ENCODE assay signal across 10 cellular contexts in genomic region chrX:111100191-111100590, GRCh38. TPM values are rescaled to one million over a fixed set of nuclear protein-coding genes. Genes with fewer than 3 reads are reported as not detected.
DNase-seq lines count a peak whose midpoint lies in the region; ATAC-seq, FAIRE-seq and TF ChIP-seq lines count a peak whose summit lies in the region.
"Had no signal": no experiment of that assay in that cellular context is flagged by ENCODE, and none has a peak within 500 bp of the region (broad histone marks: within the 10 kb centered on the region; RNA-seq: fewer than 3 reads in every experiment).

No MANE protein-coding gene starts in this region.

- ATAC-seq in GM18498 (IDR thresholded peaks at IDR 0.05; ENCODE audit: unreplicated experiment): peak; percentile 49
- ATAC-seq in HG02943 (IDR thresholded peaks at IDR 0.05; ENCODE audit: low read depth, unreplicated experiment): peak; percentile 62
- no peak for ATAC-seq in gastroesophageal sphincter
- no peak for ATAC-seq in HG02763 (IDR thresholded peaks at IDR 0.05; ENCODE audit: unreplicated experiment)

- peak; percentile 26 for DNase-seq in CD1c-positive myeloid dendritic cell (ENCODE audit: extremely low spot score)
- DNase-seq in NCI-H2171 treated with DMSO at 0.1 percent for 48 hours (lab: John Stamatoyannopoulos, UW): peak; percentile 55
- DNase-seq in astrocyte (ENCODE audit: low read depth): no peak
- DNase-seq in kidney glomerular epithelial cell (lab: John Stamatoyannopoulos, UW): peak; percentile 5
- DNase-seq: upper lobe of left lung had no signal

- H3K36me3 ChIP-seq in astrocyte (ENCODE audit: insufficient read depth, low read length) (no peaks in the 10 kb centered on the region), gastroesophageal sphincter (no peaks in the 10 kb centered on the region)
- H3K36me3 ChIP-seq: upper lobe of left lung had no signal

- H3K4me1 ChIP-seq in astrocyte (ENCODE audit: insufficient read depth, low read length) (peaks cover 3% of the 10 kb centered on the region), gastroesophageal sphincter (no peaks in the 10 kb centered on the region)

- H3K9me3 ChIP-seq in astrocyte (ENCODE audit: insufficient read depth, low read depth, low read length) (no peaks in the 10 kb centered on the region), gastroesophageal sphincter (no peaks in the 10 kb centered on the region)
- H3K9me3 ChIP-seq: upper lobe of left lung had no signal

- TF ChIP-seq POLR2A in gastroesophageal sphincter (IDR thresholded peaks at IDR 0.05): no peak

- no peak overlapping the region for H3K4me3 ChIP-seq in astrocyte (ENCODE audit: insufficient read depth, low read depth, low read length)
- no peak overlapping the region for H3K4me3 ChIP-seq in gastroesophageal sphincter
- H3K4me3 ChIP-seq: SK-N-MC, upper lobe of left lung had no signal

- no peaks in the 10 kb centered on the region for H3K36me3 Mint-ChIP-seq in astrocyte (ENCODE audit: low read depth, unreplicated experiment)

- no peak overlapping the region for H3K4me2 ChIP-seq in astrocyte (ENCODE audit: low read length)

- peak; percentile 24 for TF ChIP-seq CTCF in astrocyte (IDR thresholded peaks at IDR 0.05; ENCODE audit: insufficient read depth, low read depth, low read length)
- peak in 1 of 4 experiments; percentile 50 for TF ChIP-seq CTCF in gastroesophageal sphincter (IDR thresholded peaks at IDR 0.05)

- no peak for TF ChIP-seq EP300 in gastroesophageal sphincter (IDR thresholded peaks at IDR 0.05)

- no peak overlapping the region for H3K27ac Mint-ChIP-seq in astrocyte (ENCODE audit: unreplicated experiment)

- no peak overlapping the region for H3K4me3 Mint-ChIP-seq in astrocyte (ENCODE audit: unreplicated experiment)

- H3K79me2 ChIP-seq in astrocyte (ENCODE audit: insufficient read depth, low read length): peaks cover 10% of the 10 kb centered on the region

- H3K9ac ChIP-seq in astrocyte (ENCODE audit: low read length): no peak overlapping the region

- H3K27ac ChIP-seq in astrocyte (ENCODE audit: low read depth, low read length) (no peak overlapping the region), gastroesophageal sphincter (no peak overlapping the region)
- H3K27ac ChIP-seq: SK-N-MC, upper lobe of left lung had no signal

- peaks cover 26% of the 10 kb centered on the region for H4K20me1 ChIP-seq in astrocyte (ENCODE audit: insufficient read depth, low read length)

- no peaks in the 10 kb centered on the region for H3K27me3 Mint-ChIP-seq in astrocyte (ENCODE audit: low read depth, unreplicated experiment)

- H2AFZ ChIP-seq in astrocyte (ENCODE audit: low read depth, low read length): no peak overlapping the region

- H3K27me3 ChIP-seq in astrocyte (ENCODE audit: insufficient read depth, low read length): no peaks in the 10 kb centered on the region
- no peaks in the 10 kb centered on the region for H3K27me3 ChIP-seq in gastroesophageal sphincter

- peaks cover 3% of the 10 kb centered on the region for H3K4me1 Mint-ChIP-seq in astrocyte (ENCODE audit: low read depth, unreplicated experiment)

- WGBS in gastroesophageal sphincter (ENCODE audit: low coverage in 1 of 2), 2 donors: 31 to 34% methylated on average over 2 to 4 of the region's 5 CpGs

- H3K9me3 Mint-ChIP-seq in astrocyte (ENCODE audit: unreplicated experiment): no peaks in the 10 kb centered on the region

- peak; percentile 81 for FAIRE-seq in astrocyte (lab: Jason Lieb, UNC)

RNA-seq across cellular contexts. Expression of gene PAK3, which starts 4.2 kb away (rescaled TPM):
- total RNA-seq in astrocyte (13.7 TPM in 2 replicates), gastroesophageal sphincter (1 to 10 TPM; 1.8 to 5.0 (median 2.2) TPM)

Comparison
In these comparisons a context has a peak if more than half of its experiments do, and no peak if none do; other contexts are left out.
1. ATAC-seq: peak in GM18498 (single experiment) and HG02943 (single experiment); none in gastroesophageal sphincter (single experiment) and HG02763 (single experiment).